Comparison of ENCODE assay signal across 1 cellular context in the genomic region with DNA sequence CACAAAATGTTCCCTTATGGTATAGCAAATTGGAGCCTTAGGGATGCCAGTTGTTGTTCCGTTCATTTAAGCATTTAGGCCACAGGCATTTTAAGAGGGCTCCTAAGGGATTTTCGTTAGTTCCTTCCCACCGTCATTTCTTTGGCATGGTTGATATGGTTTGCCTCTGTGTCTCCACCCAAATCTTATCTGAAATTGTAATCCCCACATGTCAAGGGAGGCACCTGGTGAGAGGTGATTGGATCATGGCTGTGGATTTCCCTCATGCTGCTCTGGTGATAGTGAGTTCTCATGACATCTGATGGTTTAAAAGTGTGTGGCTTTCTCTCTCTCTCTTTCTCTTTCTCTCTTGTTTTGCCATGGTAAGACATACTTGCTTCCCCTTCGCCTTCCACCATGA.
TF ChIP-seq lines count a peak whose summit lies in the region.

No MANE protein-coding gene starts in this region.

TF ChIP-seq in GM12878, 131 proteins besides CTCF, POLR2A, EP300 and RAD21 (continued from another document):
- no peak for TF ChIP-seq E2F8 (IDR thresholded peaks at IDR 0.05; ENCODE audit: low read depth, partially characterized antibody)
- TF ChIP-seq, protein P1, sequence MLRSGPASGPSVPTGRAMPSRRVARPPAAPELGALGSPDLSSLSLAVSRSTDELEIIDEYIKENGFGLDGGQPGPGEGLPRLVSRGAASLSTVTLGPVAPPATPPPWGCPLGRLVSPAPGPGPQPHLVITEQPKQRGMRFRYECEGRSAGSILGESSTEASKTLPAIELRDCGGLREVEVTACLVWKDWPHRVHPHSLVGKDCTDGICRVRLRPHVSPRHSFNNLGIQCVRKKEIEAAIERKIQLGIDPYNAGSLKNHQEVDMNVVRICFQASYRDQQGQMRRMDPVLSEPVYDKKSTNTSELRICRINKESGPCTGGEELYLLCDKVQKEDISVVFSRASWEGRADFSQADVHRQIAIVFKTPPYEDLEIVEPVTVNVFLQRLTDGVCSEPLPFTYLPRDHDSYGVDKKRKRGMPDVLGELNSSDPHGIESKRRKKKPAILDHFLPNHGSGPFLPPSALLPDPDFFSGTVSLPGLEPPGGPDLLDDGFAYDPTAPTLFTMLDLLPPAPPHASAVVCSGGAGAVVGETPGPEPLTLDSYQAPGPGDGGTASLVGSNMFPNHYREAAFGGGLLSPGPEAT (IDR thresholded peaks at IDR 0.05; ENCODE audit: low read depth) = no peak
- no peak for TF ChIP-seq YY1 (IDR thresholded peaks at IDR 0.05; ENCODE audit: low read depth, low read length)
- no peak for TF ChIP-seq STAT1 (conservative IDR thresholded peaks at IDR 0.05)
- TF ChIP-seq, protein P2, sequence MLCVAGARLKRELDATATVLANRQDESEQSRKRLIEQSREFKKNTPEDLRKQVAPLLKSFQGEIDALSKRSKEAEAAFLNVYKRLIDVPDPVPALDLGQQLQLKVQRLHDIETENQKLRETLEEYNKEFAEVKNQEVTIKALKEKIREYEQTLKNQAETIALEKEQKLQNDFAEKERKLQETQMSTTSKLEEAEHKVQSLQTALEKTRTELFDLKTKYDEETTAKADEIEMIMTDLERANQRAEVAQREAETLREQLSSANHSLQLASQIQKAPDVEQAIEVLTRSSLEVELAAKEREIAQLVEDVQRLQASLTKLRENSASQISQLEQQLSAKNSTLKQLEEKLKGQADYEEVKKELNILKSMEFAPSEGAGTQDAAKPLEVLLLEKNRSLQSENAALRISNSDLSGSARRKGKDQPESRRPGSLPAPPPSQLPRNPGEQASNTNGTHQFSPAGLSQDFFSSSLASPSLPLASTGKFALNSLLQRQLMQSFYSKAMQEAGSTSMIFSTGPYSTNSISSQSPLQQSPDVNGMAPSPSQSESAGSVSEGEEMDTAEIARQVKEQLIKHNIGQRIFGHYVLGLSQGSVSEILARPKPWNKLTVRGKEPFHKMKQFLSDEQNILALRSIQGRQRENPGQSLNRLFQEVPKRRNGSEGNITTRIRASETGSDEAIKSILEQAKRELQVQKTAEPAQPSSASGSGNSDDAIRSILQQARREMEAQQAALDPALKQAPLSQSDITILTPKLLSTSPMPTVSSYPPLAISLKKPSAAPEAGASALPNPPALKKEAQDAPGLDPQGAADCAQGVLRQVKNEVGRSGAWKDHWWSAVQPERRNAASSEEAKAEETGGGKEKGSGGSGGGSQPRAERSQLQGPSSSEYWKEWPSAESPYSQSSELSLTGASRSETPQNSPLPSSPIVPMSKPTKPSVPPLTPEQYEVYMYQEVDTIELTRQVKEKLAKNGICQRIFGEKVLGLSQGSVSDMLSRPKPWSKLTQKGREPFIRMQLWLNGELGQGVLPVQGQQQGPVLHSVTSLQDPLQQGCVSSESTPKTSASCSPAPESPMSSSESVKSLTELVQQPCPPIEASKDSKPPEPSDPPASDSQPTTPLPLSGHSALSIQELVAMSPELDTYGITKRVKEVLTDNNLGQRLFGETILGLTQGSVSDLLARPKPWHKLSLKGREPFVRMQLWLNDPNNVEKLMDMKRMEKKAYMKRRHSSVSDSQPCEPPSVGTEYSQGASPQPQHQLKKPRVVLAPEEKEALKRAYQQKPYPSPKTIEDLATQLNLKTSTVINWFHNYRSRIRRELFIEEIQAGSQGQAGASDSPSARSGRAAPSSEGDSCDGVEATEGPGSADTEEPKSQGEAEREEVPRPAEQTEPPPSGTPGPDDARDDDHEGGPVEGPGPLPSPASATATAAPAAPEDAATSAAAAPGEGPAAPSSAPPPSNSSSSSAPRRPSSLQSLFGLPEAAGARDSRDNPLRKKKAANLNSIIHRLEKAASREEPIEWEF (IDR thresholded peaks at IDR 0.05; ENCODE audit: insufficient replicate concordance, low read depth, low read length) = no peak
- no peak for TF ChIP-seq POLR2AphosphoS2 (IDR thresholded peaks at IDR 0.05; ENCODE audit: low read depth, low read length)
- TF ChIP-seq ZNF217 (IDR thresholded peaks at IDR 0.05) = no peak
- TF ChIP-seq ZBTB33 (IDR thresholded peaks at IDR 0.05) = no peak
- no peak for TF ChIP-seq SUPT20H (IDR thresholded peaks at IDR 0.05; ENCODE audit: borderline replicate concordance, control insufficient read depth, low read depth, low read length)
TF ChIP-seq in GM12878: peak in this region for 0.
